1 cellular context compared by ENCODE assay signal in genomic region chr21:45372732-45373355, GRCh38.
TF ChIP-seq lines count a peak whose summit lies in the region.

No MANE protein-coding gene starts in this region.

TF ChIP-seq in GM12878, 131 proteins besides CTCF, POLR2A, EP300 and RAD21 (continued from another document):
- TF ChIP-seq CHD2 (IDR thresholded peaks at IDR 0.05; ENCODE audit: borderline replicate concordance, low read depth, low read length) = no peak
- no peak for TF ChIP-seq HCFC1 (IDR thresholded peaks at IDR 0.05; ENCODE audit: low read length)
- TF ChIP-seq IRF4 (IDR thresholded peaks at IDR 0.05; ENCODE audit: low read depth, low read length) = no peak
- TF ChIP-seq KAT2A (conservative IDR thresholded peaks at IDR 0.05; ENCODE audit: control insufficient read depth, low read depth, low read length) = no peak
- no peak for TF ChIP-seq PML (IDR thresholded peaks at IDR 0.05; ENCODE audit: low read length)
- no peak for TF ChIP-seq ZNF274 (IDR thresholded peaks at IDR 0.05; ENCODE audit: insufficient read depth, insufficient read length)
- no peak for TF ChIP-seq ZNF384 (IDR thresholded peaks at IDR 0.05; ENCODE audit: borderline replicate concordance, low read depth, low read length)
- no peak for TF ChIP-seq CREM (IDR thresholded peaks at IDR 0.05; ENCODE audit: low read depth)
- no peak for TF ChIP-seq E2F8 (IDR thresholded peaks at IDR 0.05; ENCODE audit: low read depth, partially characterized antibody)
